ENCODE assay signal across 22 cellular contexts in the genomic region with DNA sequence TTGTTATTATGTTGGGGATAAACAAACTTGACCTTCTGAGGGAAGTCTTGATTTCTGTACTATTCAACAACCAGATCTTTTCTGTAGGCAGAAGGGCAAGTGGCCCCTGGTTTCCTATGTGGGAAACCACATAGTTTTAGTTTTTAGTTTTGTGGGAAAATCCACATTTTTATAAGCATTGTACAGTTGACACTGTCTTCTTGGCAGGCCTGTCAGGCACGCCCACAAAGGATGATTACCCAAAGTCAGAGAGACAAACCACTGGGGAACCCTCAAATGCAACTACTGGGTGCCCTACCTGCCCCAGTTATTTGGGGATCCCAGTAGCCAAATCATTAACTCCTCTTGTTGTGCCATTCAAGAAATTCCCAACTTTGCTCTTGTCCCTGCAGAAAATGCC.
"Had no signal": no experiment of that assay in that cellular context is flagged by ENCODE, and none has a peak within 500 bp of the region (broad histone marks: within the 10 kb centered on the region; RNA-seq: fewer than 3 reads in every experiment).

No MANE protein-coding gene starts in this region.

- H3K27ac Mint-ChIP-seq: dendritic cell treated with granulocyte-macrophage colony-stimulating factor and Interleukin-4, amounts not matched to agents 40 ng/mL and 50 ng/mL, for 4 days; effector memory CD8-positive, alpha-beta T cell; endodermal cell had no signal

- ATAC-seq: effector memory CD8-positive, alpha-beta T cell; esophagus mucosa; foreskin keratinocyte; gastrocnemius medialis; gastroesophageal sphincter; heart left ventricle; heart right ventricle had no signal

- DNase-seq: colonic mucosa; cortex of kidney; dermis blood vessel endothelial cell; dorsolateral prefrontal cortex; effector CD4-positive, alpha-beta T cell; effector CD8-positive, alpha-beta T cell; effector memory CD4-positive, alpha-beta T cell; effector memory CD8-positive, alpha-beta T cell; endodermal cell; erythroblast; esophagus squamous epithelium; foreskin fibroblast; foreskin keratinocyte; foreskin melanocyte; gastrocnemius medialis; glutamatergic neuron; head of caudate nucleus; heart left ventricle; heart right ventricle had no signal

- H3K4me1 Mint-ChIP-seq: endodermal cell had no signal

- H3K9me3 Mint-ChIP-seq: dendritic cell treated with granulocyte-macrophage colony-stimulating factor and Interleukin-4, amounts not matched to agents 40 ng/mL and 50 ng/mL, for 4 days; effector memory CD8-positive, alpha-beta T cell; endodermal cell had no signal

- H3K4me3 Mint-ChIP-seq: dendritic cell treated with granulocyte-macrophage colony-stimulating factor and Interleukin-4, amounts not matched to agents 40 ng/mL and 50 ng/mL, for 4 days; effector memory CD8-positive, alpha-beta T cell; endodermal cell had no signal

- H3K27me3 Mint-ChIP-seq: dendritic cell treated with granulocyte-macrophage colony-stimulating factor and Interleukin-4, amounts not matched to agents 40 ng/mL and 50 ng/mL, for 4 days; effector memory CD8-positive, alpha-beta T cell had no signal
